Comparison of ENCODE assay signal across 8 cellular contexts in genomic region chr3:54188176-54188791, GRCh38.
A peak's percentile ranks its signal among the peaks of the same experiment; 100 is the strongest.
DNase-seq lines count a peak whose midpoint lies in the region; ATAC-seq and TF ChIP-seq lines count a peak whose summit lies in the region.

No MANE protein-coding gene starts in this region.

- no peak for TF ChIP-seq POLR2A in adrenal gland (IDR thresholded peaks at IDR 0.05)

- H3K9me3 ChIP-seq in adrenal gland (replicated peaks in 1 of 3), result no peaks in the 10 kb centered on the region

- H3K27me3 ChIP-seq in adrenal gland, result no peaks in the 10 kb centered on the region

- no peaks in the 10 kb centered on the region for H3K36me3 ChIP-seq in adrenal gland (replicated peaks in 1 of 2)

- intact Hi-C loops in adrenal gland (cut with DNase I), result no loop called here

- DNase-seq in ELR (ENCODE audit: low read depth), result peak; percentile 47
- DNase-seq in Jurkat, Clone E6-1 (ENCODE audit: low read depth, low spot score), result peak; percentile 73
- peak in 6 of 7 donors; percentile 39 to 64 (median 58) for DNase-seq in adrenal gland
- peak; percentile 72 for DNase-seq in kidney tubule cell (ENCODE audit: low spot score)
- DNase-seq in NCI-H2029 treated with DMSO at 0.1 percent for 48 hours (lab: John Stamatoyannopoulos, UW), result no peak
- DNase-seq in NCI-H2081 (lab: John Stamatoyannopoulos, UW), result no peak

- no peak overlapping the region for H3K4me3 ChIP-seq in Jurkat, Clone E6-1 (ENCODE audit: low read length)
- no peak overlapping the region for H3K4me3 ChIP-seq in adrenal gland

- 32 to 47% (median 43%) methylated on average over 3 to 6 of the region's 6 CpGs for WGBS in adrenal gland, 4 donors

- no peak for TF ChIP-seq CTCF in adrenal gland (IDR thresholded peaks at IDR 0.05)

- no peak overlapping the region for H3K27ac ChIP-seq in adrenal gland

- ATAC-seq in GM18909 (IDR thresholded peaks at IDR 0.05; ENCODE audit: poor library complexity, unreplicated experiment), result no peak
- ATAC-seq in GM21786 (IDR thresholded peaks at IDR 0.05; ENCODE audit: unreplicated experiment), result no peak

- no peaks in the 10 kb centered on the region for H3K4me1 ChIP-seq in adrenal gland (replicated peaks in 1 of 2)

Comparison
In these comparisons a context has a peak if more than half of its experiments do, and no peak if none do; other contexts are left out.
1. DNase-seq: peak in ELR (single experiment), Jurkat, Clone E6-1 (single experiment), adrenal gland (6 of 7) and kidney tubule cell (single experiment); none in NCI-H2029 treated with DMSO at 0.1 percent for 48 hours (single experiment) and NCI-H2081 (0 of 2).